ENCODE assay signal across 8 cellular contexts in genomic region chr21:8245642-8246449, GRCh38.
DNase-seq lines count a peak whose midpoint lies in the region; ATAC-seq and TF ChIP-seq lines count a peak whose summit lies in the region.
"Not testable (repeated sequence)": the region's sequence is repeated elsewhere in the genome, so short reads cannot be mapped to it uniquely, and the experiment has no call there.

No MANE protein-coding gene starts in this region.

- not testable (repeated sequence) for H3K27me3 ChIP-seq in right lobe of liver, upper lobe of right lung

- not testable (repeated sequence) for H3K4me1 ChIP-seq in right lobe of liver, upper lobe of right lung

- WGBS in right lobe of liver (ENCODE audit: insufficient coverage, low coverage, low lambda C conversion rate, missing lambda C conversion rate), result no CpG with 5 or more reads among the region's 43 CpGs

- H3K9me3 ChIP-seq in right lobe of liver, upper lobe of right lung: not testable (repeated sequence)

- H3K9me3 Mint-ChIP-seq in activated naive CD4-positive, alpha-beta T cell treated with anti-CD3 and anti-CD28 coated beads, Interleukin-2, amount 50 U/mL, for 72 hours, result not testable (repeated sequence)

- H3K27ac Mint-ChIP-seq in activated naive CD4-positive, alpha-beta T cell treated with anti-CD3 and anti-CD28 coated beads, Interleukin-2, amount 50 U/mL, for 72 hours, result not testable (repeated sequence)

- TF ChIP-seq POLR2A in right lobe of liver (IDR thresholded peaks at IDR 0.05), result not testable (repeated sequence)

- intact Hi-C loops in right lobe of liver (cut with DNase I); upper lobe of right lung (cut with DNase I): not testable (repeated sequence)

- not testable (repeated sequence) for H3K36me3 ChIP-seq in right lobe of liver, upper lobe of right lung

- not testable (repeated sequence) for H3K27ac ChIP-seq in right lobe of liver, upper lobe of right lung

- H3K36me3 Mint-ChIP-seq in activated naive CD4-positive, alpha-beta T cell treated with anti-CD3 and anti-CD28 coated beads, Interleukin-2, amount 50 U/mL, for 72 hours, result not testable (repeated sequence)

- ATAC-seq in GM18861 (IDR thresholded peaks at IDR 0.05; ENCODE audit: unreplicated experiment), result peak; percentile 65
- ATAC-seq in GM19468 (IDR thresholded peaks at IDR 0.05; ENCODE audit: extremely low read depth, unreplicated experiment), result peak; percentile 67
- peak; percentile 78 for ATAC-seq in HG02610 (IDR thresholded peaks at IDR 0.05; ENCODE audit: unreplicated experiment)
- peak; percentile 68 for ATAC-seq in HG03066 (IDR thresholded peaks at IDR 0.05; ENCODE audit: low read depth, unreplicated experiment)
- peak; percentile 57 for ATAC-seq in HG03558 (IDR thresholded peaks at IDR 0.05; ENCODE audit: extremely low read depth, unreplicated experiment)
- ATAC-seq in activated naive CD4-positive, alpha-beta T cell treated with anti-CD3 and anti-CD28 coated beads, Interleukin-2, amount 50 U/mL, for 72 hours, result peak; percentile 79 to 81
- peak; percentile 76 to 85 (median 80) for ATAC-seq in right lobe of liver
- ATAC-seq in upper lobe of right lung, result peak; percentile 86

- H3K4me3 ChIP-seq in right lobe of liver, upper lobe of right lung: not testable (repeated sequence)

- not testable (repeated sequence) for DNase-seq in activated naive CD4-positive, alpha-beta T cell treated with anti-CD3 and anti-CD28 coated beads, Interleukin-2, amount 50 U/mL, for 72 hours (ENCODE audit: low spot score in 2 of 2); right lobe of liver; upper lobe of right lung

- TF ChIP-seq CTCF in right lobe of liver (IDR thresholded peaks at IDR 0.05); upper lobe of right lung (IDR thresholded peaks at IDR 0.05): not testable (repeated sequence)
